ENCODE assay signal across 31 cellular contexts in the genomic region with DNA sequence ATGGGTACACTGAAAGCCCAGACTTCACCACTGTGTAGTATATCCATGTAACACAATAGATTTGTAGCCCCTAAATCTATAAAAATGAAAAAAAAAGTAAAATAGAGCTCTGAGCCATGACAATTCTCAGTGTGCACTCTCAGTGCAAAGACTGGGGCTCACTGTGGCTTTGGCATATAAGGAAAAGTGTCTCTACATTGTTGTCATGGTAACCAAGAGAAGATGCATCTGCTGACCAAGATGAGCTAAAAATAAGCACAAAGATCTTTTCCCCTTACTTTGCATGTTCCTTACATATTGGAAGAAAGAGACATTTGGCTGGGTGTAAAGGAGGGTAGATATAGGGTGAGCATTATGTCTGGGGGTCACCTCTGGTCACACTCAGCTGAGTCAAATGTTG. TPM values are rescaled to one million over a fixed set of nuclear protein-coding genes. Genes with fewer than 3 reads are reported as not detected.
"Had no signal": no experiment of that assay in that cellular context is flagged by ENCODE, and none has a peak within 500 bp of the region (broad histone marks: within the 10 kb centered on the region; RNA-seq: fewer than 3 reads in every experiment).

No MANE protein-coding gene starts in this region.

- H3K4me1 Mint-ChIP-seq: neural crest cell had no signal

- H3K27ac ChIP-seq: cardiac muscle cell, heart left ventricle, lower lobe of right lung, upper lobe of right lung had no signal

- DNase-seq: activated CD4-positive, alpha-beta memory T cell treated with anti-CD3 and anti-CD28 coated beads, Interleukin-2, amount 10 ng/mL, durations not matched to agents 7 days and 5 days; activated CD4-positive, alpha-beta T cell treated with anti-CD3 and anti-CD28 coated beads for 48 hours; activated CD4-positive, CD25-positive, alpha-beta regulatory T cell; activated effector memory CD4-positive, alpha-beta T cell treated with Interleukin-2 at 50 U/mL for 16 hours; activated naive CD4-positive, alpha-beta T cell treated with anti-CD3 and anti-CD28 coated beads for 36 hours; activated naive CD8-positive, alpha-beta T cell treated with anti-CD3 and anti-CD28 coated beads, Interleukin-2, amount 10 ng/mL, durations not matched to agents 7 days and 5 days; activated T-cell treated with anti-CD3 and anti-CD28 coated beads, Interleukin-2, amount 50 U/mL, for 72 hours; amniotic stem cell; effector CD4-positive, alpha-beta T cell; heart left ventricle; lower lobe of right lung; naive B cell; occipital lobe; posterior cingulate gyrus; small intestine; stimulated activated CD4-positive, alpha-beta T cell treated with anti-CD3 and anti-CD28 coated beads, Interleukin-2, amount 100 ng/mL, for 24 hours; stimulated activated naive CD4-positive, alpha-beta T cell; upper lobe of right lung had no signal

- ATAC-seq: activated T-cell treated with anti-CD3 and anti-CD28 coated beads, Interleukin-2, amount 50 U/mL, for 72 hours; heart left ventricle; left lobe of liver; lower lobe of right lung; sciatic nerve; upper lobe of right lung had no signal

- H3K4me3 ChIP-seq: cardiac muscle cell, heart left ventricle, lower lobe of right lung, upper lobe of right lung had no signal

- H3K27me3 ChIP-seq: cardiac muscle cell, upper lobe of right lung had no signal

- H3K27ac Mint-ChIP-seq: activated CD4-positive, alpha-beta memory T cell treated with anti-CD3 and anti-CD28 coated beads, Interleukin-2, amount 10 ng/mL, durations not matched to agents 7 days and 5 days; activated naive CD4-positive, alpha-beta T cell treated with anti-CD3 and anti-CD28 coated beads for 36 hours; activated naive CD8-positive, alpha-beta T cell treated with anti-CD3 and anti-CD28 coated beads, Interleukin-2, amount 10 ng/mL, durations not matched to agents 7 days and 5 days; activated T-cell treated with anti-CD3 and anti-CD28 coated beads, Interleukin-2, amount 50 U/mL, for 72 hours; dendritic cell treated with granulocyte-macrophage colony-stimulating factor and Interleukin-4, amounts not matched to agents 40 ng/mL and 50 ng/mL, for 4 days; T-helper 1 cell treated with Interleukin-12 subunit alpha and Interleukin-12 subunit beta and Interleukin-4 antibody, amounts not matched to agents 30 μg/mL and 1 μg/mL, for 36 hours had no signal

- H3K4me3 Mint-ChIP-seq: activated CD4-positive, alpha-beta memory T cell treated with anti-CD3 and anti-CD28 coated beads, Interleukin-2, amount 10 ng/mL, durations not matched to agents 7 days and 5 days; activated naive CD4-positive, alpha-beta T cell treated with anti-CD3 and anti-CD28 coated beads for 36 hours; activated naive CD8-positive, alpha-beta T cell treated with anti-CD3 and anti-CD28 coated beads, Interleukin-2, amount 10 ng/mL, durations not matched to agents 7 days and 5 days; activated T-cell treated with anti-CD3 and anti-CD28 coated beads, Interleukin-2, amount 50 U/mL, for 72 hours; dendritic cell treated with granulocyte-macrophage colony-stimulating factor and Interleukin-4, amounts not matched to agents 40 ng/mL and 50 ng/mL, for 4 days; naive B cell; neural crest cell; T-helper 1 cell treated with Interleukin-12 subunit alpha and Interleukin-12 subunit beta and Interleukin-4 antibody, amounts not matched to agents 30 μg/mL and 1 μg/mL, for 36 hours had no signal

- FAIRE-seq: endometrium, small intestine had no signal

- H3K9me3 Mint-ChIP-seq: activated CD4-positive, alpha-beta memory T cell treated with anti-CD3 and anti-CD28 coated beads, Interleukin-2, amount 10 ng/mL, durations not matched to agents 7 days and 5 days; neural crest cell had no signal

- H3K36me3 ChIP-seq: cardiac muscle cell, heart left ventricle, lower lobe of right lung, upper lobe of right lung had no signal

- H3K4me1 ChIP-seq: heart left ventricle, lower lobe of right lung, upper lobe of right lung had no signal

- H3K9me3 ChIP-seq: lower lobe of right lung, upper lobe of right lung had no signal

RNA-seq across cellular contexts. Expression of a gene that starts 12.0 kb away (rescaled TPM):
- total RNA-seq: activated CD4-positive, alpha-beta memory T cell treated with anti-CD3 and anti-CD28 coated beads, Interleukin-2, amount 10 ng/mL, durations not matched to agents 7 days and 5 days; activated naive CD4-positive, alpha-beta T cell treated with anti-CD3 and anti-CD28 coated beads for 36 hours; activated naive CD8-positive, alpha-beta T cell treated with anti-CD3 and anti-CD28 coated beads, Interleukin-2, amount 10 ng/mL, durations not matched to agents 7 days and 5 days; cardiac muscle cell; chondrocyte; epithelial cell of proximal tubule; fibroblast of villous mesenchyme; heart left ventricle; left lobe of liver; mesenteric fat pad; mucosa of gallbladder; neural crest cell; occipital lobe; sciatic nerve; upper lobe of right lung had no signal
- polyA plus RNA-seq: heart left ventricle had no signal

RNA-seq across cellular contexts. Expression of a gene that starts 21.0 kb away (rescaled TPM):
- total RNA-seq: activated T-cell treated with anti-CD3 and anti-CD28 coated beads, Interleukin-2, amount 50 U/mL, for 72 hours; chondrocyte; fibroblast of villous mesenchyme; neural crest cell had no signal
- polyA plus RNA-seq: cardiac muscle cell had no signal

RNA-seq across cellular contexts. Expression of a gene that starts 23.9 kb away (rescaled TPM):
- total RNA-seq: activated CD4-positive, alpha-beta memory T cell treated with anti-CD3 and anti-CD28 coated beads, Interleukin-2, amount 10 ng/mL, durations not matched to agents 7 days and 5 days; activated naive CD4-positive, alpha-beta T cell treated with anti-CD3 and anti-CD28 coated beads for 36 hours; activated naive CD8-positive, alpha-beta T cell treated with anti-CD3 and anti-CD28 coated beads, Interleukin-2, amount 10 ng/mL, durations not matched to agents 7 days and 5 days; activated T-cell treated with anti-CD3 and anti-CD28 coated beads, Interleukin-2, amount 50 U/mL, for 72 hours; cardiac muscle cell; chondrocyte; epithelial cell of proximal tubule; fibroblast of villous mesenchyme; heart left ventricle; kidney epithelial cell; left lobe of liver; lower lobe of right lung; mesenteric fat pad; mucosa of gallbladder; neural crest cell; occipital lobe; sciatic nerve; upper lobe of right lung had no signal
- polyA plus RNA-seq: cardiac muscle cell, heart left ventricle, small intestine had no signal

RNA-seq across cellular contexts. Expression of a gene that starts 38.8 kb away (rescaled TPM):
- total RNA-seq: activated CD4-positive, alpha-beta memory T cell treated with anti-CD3 and anti-CD28 coated beads, Interleukin-2, amount 10 ng/mL, durations not matched to agents 7 days and 5 days; activated naive CD4-positive, alpha-beta T cell treated with anti-CD3 and anti-CD28 coated beads for 36 hours; activated naive CD8-positive, alpha-beta T cell treated with anti-CD3 and anti-CD28 coated beads, Interleukin-2, amount 10 ng/mL, durations not matched to agents 7 days and 5 days; activated T-cell treated with anti-CD3 and anti-CD28 coated beads, Interleukin-2, amount 50 U/mL, for 72 hours; cardiac muscle cell; chondrocyte; epithelial cell of proximal tubule; fibroblast of villous mesenchyme; kidney epithelial cell; neural crest cell had no signal
- polyA plus RNA-seq: cardiac muscle cell had no signal

RNA-seq across cellular contexts. Expression of a gene that starts 54.2 kb away (rescaled TPM):
- total RNA-seq: activated CD4-positive, alpha-beta memory T cell treated with anti-CD3 and anti-CD28 coated beads, Interleukin-2, amount 10 ng/mL, durations not matched to agents 7 days and 5 days; activated naive CD4-positive, alpha-beta T cell treated with anti-CD3 and anti-CD28 coated beads for 36 hours; activated T-cell treated with anti-CD3 and anti-CD28 coated beads, Interleukin-2, amount 50 U/mL, for 72 hours; cardiac muscle cell; chondrocyte; epithelial cell of proximal tubule; fibroblast of villous mesenchyme; kidney epithelial cell; neural crest cell had no signal
